22 cellular contexts compared by ENCODE assay signal in the genomic region with DNA sequence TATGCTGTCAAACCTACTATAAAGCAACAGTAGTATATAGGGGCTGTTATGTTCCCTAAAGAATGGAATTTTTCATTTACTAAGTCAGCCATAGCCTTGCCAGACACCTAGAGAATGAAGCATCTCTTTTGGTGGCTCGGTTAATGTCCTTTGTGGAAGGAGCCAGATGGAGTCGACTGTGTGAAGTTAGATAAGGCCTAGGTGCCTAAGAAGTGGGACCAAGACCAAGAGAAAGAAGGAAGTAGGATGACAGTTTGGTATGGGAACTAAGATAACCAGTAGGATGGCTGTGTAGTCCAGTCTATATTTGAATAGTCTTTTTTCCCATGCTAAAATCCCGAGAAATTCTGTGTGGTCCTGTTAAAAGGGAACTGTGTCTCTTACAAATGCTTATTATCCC.
"Had no signal": no experiment of that assay in that cellular context is flagged by ENCODE, and none has a peak within 500 bp of the region (broad histone marks: within the 10 kb centered on the region; RNA-seq: fewer than 3 reads in every experiment).

No MANE protein-coding gene starts in this region.

- H3K9ac ChIP-seq: neural progenitor cell had no signal

- DNase-seq: activated CD4-positive, alpha-beta memory T cell treated with anti-CD3 and anti-CD28 coated beads, Interleukin-2, amount 10 ng/mL, durations not matched to agents 7 days and 5 days; activated CD4-positive, alpha-beta T cell treated with anti-CD3 and anti-CD28 coated beads for 48 hours; activated effector memory CD4-positive, alpha-beta T cell treated with Interleukin-2 at 50 U/mL for 16 hours; activated naive CD4-positive, alpha-beta T cell treated with anti-CD3 and anti-CD28 coated beads for 36 hours; activated naive CD8-positive, alpha-beta T cell treated with anti-CD3 and anti-CD28 coated beads, Interleukin-2, amount 10 ng/mL, durations not matched to agents 7 days and 5 days; activated T-cell treated with anti-CD3 and anti-CD28 coated beads, Interleukin-2, amount 50 U/mL, for 72 hours; amniotic stem cell; dermis blood vessel endothelial cell; effector memory CD4-positive, alpha-beta T cell; foreskin keratinocyte; kidney glomerular epithelial cell; left lung; naive thymus-derived CD4-positive, alpha-beta T cell; posterior cingulate gyrus; retina; sigmoid colon; stimulated activated CD4-positive, alpha-beta T cell treated with anti-CD3 and anti-CD28 coated beads, Interleukin-2, amount 100 ng/mL, for 48 hours; stimulated activated CD8-positive, alpha-beta memory T cell treated with anti-CD3 and anti-CD28 coated beads, Interleukin-4, amount 100 ng/mL, for 48 hours; stimulated activated naive B cell treated with anti-CD40 and anti-IgM and Interleukin-4, amounts not matched to agents 10 μg/mL and 1 μg/mL and 100 μg/mL, for 72 hours had no signal

- H3K27ac ChIP-seq: foreskin keratinocyte, left lung, neural progenitor cell, vagina had no signal

- ATAC-seq: activated T-cell treated with anti-CD3 and anti-CD28 coated beads, Interleukin-2, amount 50 U/mL, for 72 hours; foreskin keratinocyte; left lung; naive thymus-derived CD4-positive, alpha-beta T cell; stimulated activated naive B cell treated with anti-CD40 and anti-IgM and Interleukin-4, amounts not matched to agents 10 μg/mL and 1 μg/mL and 100 μg/mL, for 72 hours had no signal

- H3K4me2 ChIP-seq: neural progenitor cell had no signal

- H3K27me3 ChIP-seq: foreskin keratinocyte, left lung, neural progenitor cell, sigmoid colon, vagina had no signal

- H2AFZ ChIP-seq: neural progenitor cell had no signal

- H3K4me3 ChIP-seq: left lung, lung, neural progenitor cell, sigmoid colon, vagina had no signal

- H3K9me3 ChIP-seq: left lung, sigmoid colon, vagina had no signal

- H3K36me3 ChIP-seq: left lung, neural progenitor cell, sigmoid colon, vagina had no signal
